8 cellular contexts compared by ENCODE assay signal in the genomic region with DNA sequence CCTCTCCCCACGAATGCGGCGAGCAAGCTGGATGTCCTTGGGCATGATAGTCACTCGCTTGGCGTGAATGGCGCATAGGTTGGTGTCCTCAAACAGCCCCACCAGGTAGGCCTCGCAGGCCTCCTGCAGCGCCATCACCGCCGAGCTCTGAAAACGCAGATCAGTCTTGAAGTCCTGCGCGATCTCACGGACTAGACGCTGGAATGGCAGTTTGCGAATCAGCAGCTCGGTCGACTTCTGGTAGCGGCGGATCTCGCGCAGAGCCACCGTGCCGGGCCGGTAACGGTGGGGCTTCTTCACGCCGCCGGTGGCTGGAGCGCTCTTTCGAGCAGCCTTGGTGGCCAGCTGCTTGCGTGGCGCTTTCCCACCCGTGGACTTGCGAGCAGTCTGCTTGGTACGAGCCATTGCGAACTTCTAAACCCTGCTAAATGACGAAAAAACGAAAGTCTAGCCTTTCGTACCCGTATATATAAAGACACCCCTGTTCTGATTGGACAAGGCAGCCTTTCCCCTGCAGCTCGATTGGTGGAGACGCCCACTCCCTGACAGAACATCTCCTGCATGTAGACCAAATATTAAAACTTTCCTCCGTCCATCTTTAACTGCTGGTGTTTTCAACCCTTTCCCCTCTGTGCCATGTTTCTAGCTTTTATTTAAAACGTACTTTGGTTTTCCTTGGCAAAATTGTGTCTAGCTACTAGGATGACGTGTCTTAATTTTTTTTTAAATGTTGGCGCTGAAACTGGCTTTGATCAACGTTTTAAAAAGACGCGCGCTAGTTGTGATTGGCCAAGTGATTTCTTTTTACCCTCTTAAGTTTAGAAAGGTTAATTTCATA.
DNase-seq lines count a peak whose midpoint lies in the region; ATAC-seq, FAIRE-seq and TF ChIP-seq lines count a peak whose summit lies in the region.

No MANE protein-coding gene starts in this region.

- H3K27me3 Mint-ChIP-seq in neural crest cell (ENCODE audit: low read depth) (peaks cover 24% of the 10 kb centered on the region), type B pancreatic cell (no peaks in the 10 kb centered on the region)

- peaks cover 4% of the 10 kb centered on the region for H3K4me1 ChIP-seq in foreskin keratinocyte

- peak; percentile 55 for FAIRE-seq in RCC 7860 (lab: Jason Lieb, UNC)

- no peaks in the 10 kb centered on the region for H3K9me3 Mint-ChIP-seq in neural crest cell
- H3K9me3 Mint-ChIP-seq in type B pancreatic cell, result no peaks in the 10 kb centered on the region

- TF ChIP-seq CTCF in foreskin keratinocyte (conservative IDR thresholded peaks at IDR 0.05), result peak; percentile 7
- no peak for TF ChIP-seq CTCF in neural crest cell (conservative IDR thresholded peaks at IDR 0.05)
- TF ChIP-seq CTCF in type B pancreatic cell (conservative IDR thresholded peaks at IDR 0.05), result no peak

- ATAC-seq in GM21526 (IDR thresholded peaks at IDR 0.05; ENCODE audit: low FRiP score, unreplicated experiment) (peak; percentile 38), foreskin keratinocyte (peak; percentile 53)

- peak overlapping the region; percentile 61 for H3K4me3 ChIP-seq in Jurkat, Clone E6-1 (ENCODE audit: low read length)

- H3K4me3 Mint-ChIP-seq in neural crest cell (peak overlapping the region; percentile 98), type B pancreatic cell (peak overlapping the region; percentile 94)

- peaks cover 58% of the 10 kb centered on the region for H3K4me1 Mint-ChIP-seq in neural crest cell
- H3K4me1 Mint-ChIP-seq in type B pancreatic cell (ENCODE audit: unreplicated experiment), result peaks cover 24% of the 10 kb centered on the region

- peaks cover 9% of the 10 kb centered on the region for H3K36me3 Mint-ChIP-seq in neural crest cell (ENCODE audit: low read depth)
- no peaks in the 10 kb centered on the region for H3K36me3 Mint-ChIP-seq in type B pancreatic cell

- peak overlapping the region; percentile 90 for H3K27ac ChIP-seq in foreskin keratinocyte

- no peaks in the 10 kb centered on the region for H3K27me3 ChIP-seq in foreskin keratinocyte

- peak overlapping the region; percentile 96 for H3K27ac Mint-ChIP-seq in neural crest cell (ENCODE audit: unreplicated experiment)
- H3K27ac Mint-ChIP-seq in type B pancreatic cell, result peak overlapping the region; percentile 98

- DNase-seq in DMS53 treated with DMSO at 0.1 percent for 48 hours (lab: John Stamatoyannopoulos, UW; ENCODE audit: unreplicated experiment) (peak; percentile 89), RCC 7860 (ENCODE audit: low spot score) (peak; percentile 89), foreskin keratinocyte (peak; percentile 78 to 90), neural crest cell (ENCODE audit: low read depth, low spot score) (peak; percentile 66), type B pancreatic cell (ENCODE audit: extremely low spot score, unreplicated experiment) (peak; percentile 76)
- DNase-seq in Jurkat, Clone E6-1 (ENCODE audit: low read depth, low spot score), result peak; percentile 98
- peak; percentile 42 to 65 (median 56) for DNase-seq in activated naive CD4-positive, alpha-beta T cell (lab: John Stamatoyannopoulos, UW)

Comparison
In these comparisons a context has a peak if more than half of its experiments do, and no peak if none do; other contexts are left out.
1. Peak in every context shown above with its lines: DNase-seq, ATAC-seq, H3K4me3 ChIP-seq and H3K27ac ChIP-seq.